Comparison of ENCODE assay signal across 18 cellular contexts in genomic region chr15:63449711-63450110, GRCh38. TPM values are rescaled to one million over a fixed set of nuclear protein-coding genes. Genes with fewer than 3 reads are reported as not detected.
A peak's percentile ranks its signal among the peaks of the same experiment; 100 is the strongest.
DNase-seq lines count a peak whose midpoint lies in the region; ATAC-seq, FAIRE-seq and TF ChIP-seq lines count a peak whose summit lies in the region.
"Had no signal": no experiment of that assay in that cellular context is flagged by ENCODE, and none has a peak within 500 bp of the region (broad histone marks: within the 10 kb centered on the region; RNA-seq: fewer than 3 reads in every experiment).

No MANE protein-coding gene starts in this region.

- TF ChIP-seq CTCF in HL-60 (IDR thresholded peaks at IDR 0.05; ENCODE audit: insufficient read depth, low read length): no peak
- no peak for TF ChIP-seq CTCF in colonic mucosa (IDR thresholded peaks at IDR 0.05)
- TF ChIP-seq CTCF in mesothelial cell of epicardium (IDR thresholded peaks at IDR 0.05; ENCODE audit: unreplicated experiment): no peak
- no peak for TF ChIP-seq CTCF in glutamatergic neuron (IDR thresholded peaks at IDR 0.05; ENCODE audit: partially characterized antibody, unreplicated experiment)
- no peak for TF ChIP-seq CTCF in kidney (IDR thresholded peaks at IDR 0.05; ENCODE audit: borderline replicate concordance, extremely low read depth, insufficient read depth)
- TF ChIP-seq CTCF in upper lobe of right lung (IDR thresholded peaks at IDR 0.05): no peak

- DNase-seq in AG20443 (ENCODE audit: low spot score) (peak; percentile 52), HL-60 (ENCODE audit: low read depth in 1 of 2, low spot score in 1 of 2) (no peak), colonic mucosa (peak; percentile 65), mesothelial cell of epicardium (ENCODE audit: low spot score in 2 of 2, unreplicated experiment in 2 of 2) (no peak), glutamatergic neuron (no peak), kidney (no peak), upper lobe of right lung (no peak)
- DNase-seq: activated CD8-positive, alpha-beta memory T cell treated with anti-CD3 and anti-CD28 coated beads, Interleukin-2, amount 50 U/mL, for 4 hours; activated naive CD4-positive, alpha-beta T cell treated with Interleukin-2 at 50 U/mL for 16 hours; cortex of kidney; NCI-H187 treated with DMSO at 0.1 percent for 48 hours; NCI-H524; RPMI8226; stimulated activated naive CD8-positive, alpha-beta T cell treated with anti-CD3 and anti-CD28 coated beads, Interleukin-15, Interleukin-2, amounts not matched to agents 100 U/mL and 50 U/mL, for 24 hours had no signal

- peaks cover 18% of the 10 kb centered on the region for H3K4me1 Mint-ChIP-seq in mesothelial cell of epicardium
- H3K4me1 Mint-ChIP-seq in glutamatergic neuron (ENCODE audit: low read depth, unreplicated experiment): no peaks in the 10 kb centered on the region

- FAIRE-seq in kidney (lab: Jason Lieb, UNC): no peak
- FAIRE-seq: D721Med had no signal

- peaks cover 5% of the 10 kb centered on the region for H3K4me1 ChIP-seq in colonic mucosa
- H3K4me1 ChIP-seq in kidney (ENCODE audit: control insufficient read depth in 1 of 2, insufficient read depth in 1 of 2, low read depth in 1 of 2, low read length in 2 of 2): no peaks in the 10 kb centered on the region
- H3K4me1 ChIP-seq in upper lobe of right lung: peaks cover 10% of the 10 kb centered on the region
- H3K4me1 ChIP-seq: parathyroid adenoma had no signal

- H3K36me3 Mint-ChIP-seq in mesothelial cell of epicardium (no peaks in the 10 kb centered on the region), glutamatergic neuron (ENCODE audit: unreplicated experiment) (no peaks in the 10 kb centered on the region)

- no peaks in the 10 kb centered on the region for H3K36me3 ChIP-seq in colonic mucosa
- no peaks in the 10 kb centered on the region for H3K36me3 ChIP-seq in kidney (ENCODE audit: control insufficient read depth in 1 of 2, insufficient read depth in 2 of 2, low read length in 2 of 2)
- H3K36me3 ChIP-seq in upper lobe of right lung: no peaks in the 10 kb centered on the region
- H3K36me3 ChIP-seq: vagina had no signal

- H3K27me3 Mint-ChIP-seq in mesothelial cell of epicardium (ENCODE audit: low read depth): no peaks in the 10 kb centered on the region
- no peaks in the 10 kb centered on the region for H3K27me3 Mint-ChIP-seq in glutamatergic neuron (ENCODE audit: unreplicated experiment)

- H3K9me3 ChIP-seq in colonic mucosa: no peaks in the 10 kb centered on the region
- no peaks in the 10 kb centered on the region for H3K9me3 ChIP-seq in kidney (ENCODE audit: control insufficient read depth in 1 of 2, low read length in 2 of 2)
- H3K9me3 ChIP-seq in upper lobe of right lung: no peaks in the 10 kb centered on the region
- H3K9me3 ChIP-seq: vagina had no signal

- H3K4me3 Mint-ChIP-seq in mesothelial cell of epicardium (no peak overlapping the region), glutamatergic neuron (ENCODE audit: unreplicated experiment) (no peak overlapping the region)

- peak overlapping the region in 1 of 2 donors; percentile 30 for H3K9ac ChIP-seq in colonic mucosa (ENCODE audit: low read depth in 2 of 2, low read length in 2 of 2)
- H3K9ac ChIP-seq in kidney (ENCODE audit: low read length in 2 of 2): no peak overlapping the region
- H3K9ac ChIP-seq: parathyroid adenoma had no signal

- H3K27ac Mint-ChIP-seq in mesothelial cell of epicardium (peak overlapping the region; percentile 37), glutamatergic neuron (ENCODE audit: unreplicated experiment) (no peak overlapping the region)

- no peaks in the 10 kb centered on the region for H3K9me3 Mint-ChIP-seq in mesothelial cell of epicardium
- no peaks in the 10 kb centered on the region for H3K9me3 Mint-ChIP-seq in glutamatergic neuron (ENCODE audit: unreplicated experiment)

- ATAC-seq in HG02642 (IDR thresholded peaks at IDR 0.05; ENCODE audit: poor library complexity, unreplicated experiment) (no peak), upper lobe of right lung (no peak)
- ATAC-seq: stimulated activated naive CD8-positive, alpha-beta T cell treated with anti-CD3 and anti-CD28 coated beads, Interleukin-15, Interleukin-2, amounts not matched to agents 100 U/mL and 50 U/mL, for 24 hours had no signal

- no peaks in the 10 kb centered on the region for H3K27me3 ChIP-seq in HL-60 (ENCODE audit: insufficient read depth, poor library complexity, severe bottlenecking)
- H3K27me3 ChIP-seq in colonic mucosa: no peaks in the 10 kb centered on the region
- no peaks in the 10 kb centered on the region for H3K27me3 ChIP-seq in upper lobe of right lung
- H3K27me3 ChIP-seq: vagina had no signal

- H3K27ac ChIP-seq in HL-60 (replicated peaks): peak overlapping the region; percentile 76
- H3K27ac ChIP-seq in colonic mucosa: no peak overlapping the region
- H3K27ac ChIP-seq in kidney (ENCODE audit: low read depth in 2 of 2, low read length in 2 of 2): no peak overlapping the region
- no peak overlapping the region for H3K27ac ChIP-seq in upper lobe of right lung
- H3K27ac ChIP-seq: parathyroid adenoma, vagina had no signal

- H3K4me3 ChIP-seq in HL-60 (replicated peaks; ENCODE audit: insufficient read depth, low read length): no peak overlapping the region
- no peak overlapping the region for H3K4me3 ChIP-seq in colonic mucosa
- no peak overlapping the region for H3K4me3 ChIP-seq in kidney (ENCODE audit: low read length in 2 of 2)
- no peak overlapping the region for H3K4me3 ChIP-seq in upper lobe of right lung
- H3K4me3 ChIP-seq: vagina had no signal

- intact Hi-C loops in colonic mucosa (cut with DNase I): no loop called here
- intact Hi-C loops in kidney (cut with DNase I): no loop called here
- intact Hi-C loops in upper lobe of right lung (cut with DNase I): no loop called here

RNA-seq across cellular contexts. Expression of gene USP3, which starts 54.7 kb away (rescaled TPM):
- total RNA-seq in colonic mucosa: 10 to 100 TPM; 57.6 to 74.2 TPM
- 65.7 to 72.7 TPM (median 71.7 TPM) in 3 replicates for total RNA-seq in mesothelial cell of epicardium
- total RNA-seq in glutamatergic neuron (ENCODE audit: unreplicated experiment): 50.9 TPM
- total RNA-seq in kidney: 72.5 TPM
- 25.2 TPM for polyA plus RNA-seq in kidney (ENCODE audit: insufficient read depth, low read depth, low replicate concordance)
- 62.5 TPM for total RNA-seq in upper lobe of right lung

Comparison
In these comparisons a context has a peak if more than half of its experiments do, and no peak if none do; other contexts are left out.
1. DNase-seq: peak in AG20443 (single experiment) and colonic mucosa (single experiment); none in HL-60 (0 of 2), mesothelial cell of epicardium (0 of 2), glutamatergic neuron (single experiment), kidney (single experiment) and upper lobe of right lung (single experiment).